Comparison of ENCODE assay signal across 21 cellular contexts in genomic region chr2:11310212-11310611, GRCh38.
"Had no signal": no experiment of that assay in that cellular context is flagged by ENCODE, and none has a peak within 500 bp of the region (broad histone marks: within the 10 kb centered on the region; RNA-seq: fewer than 3 reads in every experiment).

No MANE protein-coding gene starts in this region.

- H3K27me3 ChIP-seq: dorsolateral prefrontal cortex, gastroesophageal sphincter, transverse colon, vagina had no signal

- DNase-seq: activated CD4-positive, alpha-beta T cell treated with anti-CD3 and anti-CD28 coated beads, Interleukin-2, amount 10 ng/mL, durations not matched to agents 7 days and 5 days; activated CD8-positive, alpha-beta memory T cell treated with anti-CD3 and anti-CD28 coated beads, Interleukin-2, amount 50 U/mL, for 48 hours; activated gamma-delta T cell treated with Interleukin-2 at 50 U/mL for 16 hours; activated T-cell treated with anti-CD3 and anti-CD28 coated beads, Interleukin-2, amount 50 U/mL, for 72 hours; anterior cingulate cortex; cerebellar nuclear complex; dorsolateral prefrontal cortex; endodermal cell; islet precursor cell; mammary epithelial cell; naive thymus-derived CD4-positive, alpha-beta T cell; posterior cingulate gyrus; stimulated activated CD4-positive, alpha-beta T cell treated with anti-CD3 and anti-CD28 coated beads, Interleukin-15, amount 100 ng/mL, for 24 hours; stimulated activated CD4-positive, alpha-beta T cell treated with anti-CD3 and anti-CD28 coated beads, Interleukin-4, amount 100 ng/mL, for 1 hour; stimulated activated naive CD4-positive, alpha-beta T cell; substantia nigra; transverse colon had no signal

- H3K27ac Mint-ChIP-seq: activated CD4-positive, alpha-beta T cell treated with anti-CD3 and anti-CD28 coated beads, Interleukin-2, amount 10 ng/mL, durations not matched to agents 7 days and 5 days; activated naive CD8-positive, alpha-beta T cell; activated T-cell treated with anti-CD3 and anti-CD28 coated beads, Interleukin-2, amount 50 U/mL, for 72 hours; endodermal cell; naive thymus-derived CD4-positive, alpha-beta T cell had no signal

- H3K4me3 ChIP-seq: dorsolateral prefrontal cortex, gastroesophageal sphincter, skin epidermis, transverse colon, vagina had no signal

- H3K27me3 Mint-ChIP-seq: activated CD4-positive, alpha-beta T cell treated with anti-CD3 and anti-CD28 coated beads, Interleukin-2, amount 10 ng/mL, durations not matched to agents 7 days and 5 days; activated naive CD8-positive, alpha-beta T cell; naive thymus-derived CD4-positive, alpha-beta T cell had no signal

- ATAC-seq: activated T-cell treated with anti-CD3 and anti-CD28 coated beads, Interleukin-2, amount 50 U/mL, for 72 hours; gastroesophageal sphincter; naive thymus-derived CD4-positive, alpha-beta T cell had no signal

- H3K9me3 Mint-ChIP-seq: activated CD4-positive, alpha-beta T cell treated with anti-CD3 and anti-CD28 coated beads, Interleukin-2, amount 10 ng/mL, durations not matched to agents 7 days and 5 days; activated T-cell treated with anti-CD3 and anti-CD28 coated beads, Interleukin-2, amount 50 U/mL, for 72 hours; endodermal cell; naive thymus-derived CD4-positive, alpha-beta T cell had no signal

- H3K36me3 Mint-ChIP-seq: activated naive CD8-positive, alpha-beta T cell had no signal

- H3K27ac ChIP-seq: dorsolateral prefrontal cortex, gastroesophageal sphincter, skin epidermis, transverse colon, vagina had no signal

- H3K36me3 ChIP-seq: gastroesophageal sphincter, transverse colon, vagina had no signal

- H3K4me1 Mint-ChIP-seq: activated CD4-positive, alpha-beta T cell treated with anti-CD3 and anti-CD28 coated beads, Interleukin-2, amount 10 ng/mL, durations not matched to agents 7 days and 5 days had no signal

- H3K9me3 ChIP-seq: gastroesophageal sphincter, transverse colon, vagina had no signal

- H3K4me3 Mint-ChIP-seq: activated CD4-positive, alpha-beta T cell treated with anti-CD3 and anti-CD28 coated beads, Interleukin-2, amount 10 ng/mL, durations not matched to agents 7 days and 5 days; activated naive CD8-positive, alpha-beta T cell; activated T-cell treated with anti-CD3 and anti-CD28 coated beads, Interleukin-2, amount 50 U/mL, for 72 hours; endodermal cell; naive thymus-derived CD4-positive, alpha-beta T cell had no signal
